ENCODE assay signal across 8 cellular contexts in the genomic region with DNA sequence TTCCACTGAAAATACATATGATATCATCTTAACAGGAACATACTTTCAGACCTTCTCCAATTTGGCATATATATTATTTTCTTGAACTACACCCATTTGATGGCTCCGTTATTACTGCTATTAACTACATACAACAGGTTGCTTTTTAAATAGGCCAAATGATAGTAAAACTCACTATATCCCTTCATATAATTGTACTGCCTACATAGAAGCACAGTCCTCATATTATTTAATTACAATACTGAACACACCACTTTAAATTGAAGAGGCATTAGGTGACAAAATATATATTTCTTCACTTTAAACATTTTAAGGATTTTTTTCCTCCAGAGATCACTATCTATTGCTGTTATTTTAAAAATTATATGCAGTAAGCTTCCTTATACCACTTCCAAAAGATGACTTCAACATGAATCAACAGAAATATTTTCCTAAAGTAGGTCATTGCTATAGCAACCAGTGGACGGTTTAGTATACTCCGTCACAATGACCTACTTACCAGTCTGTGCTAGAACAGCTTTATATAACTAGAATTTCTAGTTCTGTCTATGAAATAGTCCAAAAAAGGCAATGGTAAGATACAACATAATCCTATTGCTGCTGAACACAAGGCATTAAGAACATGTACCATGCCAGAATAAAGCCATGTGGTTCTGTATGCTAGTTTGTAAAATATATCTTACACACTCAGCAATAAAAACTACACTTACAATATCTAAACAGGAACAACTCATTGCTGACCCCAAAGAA. TPM values are rescaled to one million over a fixed set of nuclear protein-coding genes. Genes with fewer than 3 reads are reported as not detected.
DNase-seq lines count a peak whose midpoint lies in the region; ATAC-seq and TF ChIP-seq lines count a peak whose summit lies in the region.

No MANE protein-coding gene starts in this region.

- intact Hi-C loops in left lung (cut with DNase I), result no loop called here
- intact Hi-C loops in testis (cut with DNase I; ENCODE audit: low total_unique reads), result no loop called here

- no peak overlapping the region for H3K4me3 ChIP-seq in left lung
- no peak overlapping the region for H3K4me3 ChIP-seq in testis

- no peak for TF ChIP-seq POLR2A in testis (IDR thresholded peaks at IDR 0.05)

- DNase-seq in GM03348 (ENCODE audit: low spot score) (peak; percentile 81), NCI-H226 (peak; percentile 79), cerebellar cortex (ENCODE audit: low spot score) (peak; percentile 99), left lung (no peak), testis (peak; percentile 22), HuH-7.5 (ENCODE audit: low spot score) (no peak)
- DNase-seq in stimulated activated CD4-positive, alpha-beta T cell treated with anti-CD3 and anti-CD28 coated beads, Interleukin-4, amount 100 ng/mL, for 4 hours, result no peak

- H3K4me1 ChIP-seq in left lung (peaks cover 11 to 21% of the 10 kb centered on the region in 2 donors), testis (peaks cover 27% of the 10 kb centered on the region)

- peak; percentile 92 for ATAC-seq in left lung
- ATAC-seq in HG03135 (IDR thresholded peaks at IDR 0.05; ENCODE audit: unreplicated experiment), result no peak

- TF ChIP-seq CTCF in left lung (IDR thresholded peaks at IDR 0.05), result no peak
- no peak for TF ChIP-seq CTCF in testis (IDR thresholded peaks at IDR 0.05)

- H3K27me3 ChIP-seq in left lung, result no peaks in the 10 kb centered on the region
- no peaks in the 10 kb centered on the region for H3K27me3 ChIP-seq in testis

- H3K27ac ChIP-seq in left lung (peak overlapping the region; percentile 71 to 85), testis (peak overlapping the region; percentile 65 to 84)

- WGBS in testis, 2 donors, result 33 to 39% methylated on average over 3 of the region's 3 CpGs

- H3K36me3 ChIP-seq in left lung, result no peaks in the 10 kb centered on the region
- H3K36me3 ChIP-seq in testis (ENCODE audit: low read depth, missing control alignments), result no peaks in the 10 kb centered on the region

- H3K9me3 ChIP-seq in left lung (no peaks in the 10 kb centered on the region), testis (no peaks in the 10 kb centered on the region)

RNA-seq across cellular contexts. Expression of gene MTERF2, which starts 40.5 kb away (rescaled TPM):
- total RNA-seq in left lung, result 10 to 100 TPM; 10.8 to 11.0 TPM
- total RNA-seq in testis, result 10 to 100 TPM; 22.7 to 25.2 TPM
- 19.5 TPM for polyA plus RNA-seq in testis (ENCODE audit: insufficient read depth, low read depth, low replicate concordance)

Comparison
In these comparisons a context has a peak if more than half of its experiments do, and no peak if none do; other contexts are left out.
1. DNase-seq: peak in GM03348 (single experiment), NCI-H226 (single experiment), cerebellar cortex (single experiment) and testis (single experiment); none in left lung (0 of 2), stimulated activated CD4-positive, alpha-beta T cell treated with anti-CD3 and anti-CD28 coated beads, Interleukin-4, amount 100 ng/mL, for 4 hours (0 of 2) and HuH-7.5 (single experiment).